32 cellular contexts compared by ENCODE assay signal in the genomic region with DNA sequence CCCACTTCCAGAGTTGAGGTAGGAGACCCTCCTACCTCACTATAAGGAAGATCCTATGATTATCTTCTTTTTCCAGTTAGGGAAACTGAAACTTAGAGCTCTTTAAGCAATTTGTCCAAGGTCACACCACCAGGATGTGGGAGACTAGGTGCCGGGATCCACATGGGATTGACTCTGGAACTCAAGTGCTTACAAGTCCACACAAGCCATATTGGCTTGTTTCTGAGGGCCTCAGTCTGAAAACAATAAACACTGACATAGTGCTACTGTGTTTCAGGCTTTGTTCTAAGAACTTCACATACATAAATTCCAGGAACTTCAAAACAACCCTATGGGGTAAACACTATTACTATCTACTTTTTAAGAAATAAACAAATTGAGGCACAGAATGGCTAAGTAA.
"Had no signal": no experiment of that assay in that cellular context is flagged by ENCODE, and none has a peak within 500 bp of the region (broad histone marks: within the 10 kb centered on the region; RNA-seq: fewer than 3 reads in every experiment).

No MANE protein-coding gene starts in this region.

- H3K4me3 ChIP-seq: ascending aorta, gastrocnemius medialis, heart left ventricle had no signal

- FAIRE-seq: colon had no signal

- H3K4me1 Mint-ChIP-seq: activated B cell treated with CpG ODN at 0.5 μM for 24 hours; activated naive CD4-positive, alpha-beta T cell treated with anti-CD3 and anti-CD28 coated beads, Interleukin-2, amount 10 ng/mL, durations not matched to agents 7 days and 5 days; activated naive CD8-positive, alpha-beta T cell treated with anti-CD3 and anti-CD28 coated beads, Interleukin-2, amount 10 ng/mL, durations not matched to agents 7 days and 5 days; T-helper 17 cell had no signal

- DNase-seq: activated B cell treated with CpG ODN at 0.5 μM for 24 hours; activated CD4-positive, alpha-beta T cell treated with anti-CD3 and anti-CD28 coated beads for 48 hours; activated CD4-positive, alpha-beta T cell treated with anti-CD3 and anti-CD28 coated beads, Interleukin-2, amount 50 U/mL, for 1 hour; activated CD4-positive, alpha-beta T cell treated with anti-CD3 and anti-CD28 coated beads, Interleukin-2, amount 50 U/mL, for 48 hours; activated CD8-positive, alpha-beta memory T cell treated with anti-CD3 and anti-CD28 coated beads for 24 hours; activated CD8-positive, alpha-beta T cell treated with anti-CD3 and anti-CD28 coated beads for 36 hours; activated effector memory CD4-positive, alpha-beta T cell treated with anti-CD3 and anti-CD28 coated beads, Interleukin-2, amount 50 U/mL, for 16 hours; activated naive CD4-positive, alpha-beta T cell treated with anti-CD3 and anti-CD28 coated beads, Interleukin-2, amount 10 ng/mL, durations not matched to agents 7 days and 5 days; activated naive CD8-positive, alpha-beta T cell treated with anti-CD3 and anti-CD28 coated beads, Interleukin-2, amount 10 ng/mL, durations not matched to agents 7 days and 5 days; activated T-cell treated with anti-CD3 and anti-CD28 coated beads, Interleukin-2, amount 50 U/mL, for 48 hours; caudate nucleus; cortex of kidney; dermis blood vessel endothelial cell; effector CD4-positive, alpha-beta T cell; effector memory CD8-positive, alpha-beta T cell; foreskin fibroblast; gastrocnemius medialis; glutamatergic neuron; heart left ventricle; T-helper 1 cell; T-helper 17 cell; T1000; WERI-Rb-1 had no signal

- H3K27ac ChIP-seq: ascending aorta, epithelial cell of prostate, gastrocnemius medialis, heart left ventricle, WERI-Rb-1 had no signal

- H3K9me3 ChIP-seq: ascending aorta, gastrocnemius medialis, heart left ventricle had no signal

- H3K27ac Mint-ChIP-seq: activated B cell treated with CpG ODN at 0.5 μM for 24 hours; activated CD8-positive, alpha-beta T cell treated with anti-CD3 and anti-CD28 coated beads for 36 hours; activated naive CD4-positive, alpha-beta T cell treated with anti-CD3 and anti-CD28 coated beads, Interleukin-2, amount 10 ng/mL, durations not matched to agents 7 days and 5 days; activated naive CD4-positive, alpha-beta T cell treated with anti-CD3 and anti-CD28 coated beads, Interleukin-2, amount 50 U/mL, for 72 hours; activated naive CD8-positive, alpha-beta T cell treated with anti-CD3 and anti-CD28 coated beads, Interleukin-2, amount 10 ng/mL, durations not matched to agents 7 days and 5 days; activated T-helper 1 cell treated with anti-CD3 and anti-CD28 coated beads, Interleukin-12 subunit alpha, Interleukin-12 subunit beta, Interleukin-2, Interleukin-4 antibody, amounts not matched to agents 30 ng/mL and 10 ng/mL and 1 ng/mL, durations not matched to agents 14 hours and 24 hours and 36 hours; activated T-helper 2 cell treated with anti-CD3 and anti-CD28 coated beads, Interferon-gamma antibody, Interleukin-2, Interleukin-4, amounts not matched to agents 10 μg/mL and 5 μg/mL and 100 μg/mL, durations not matched to agents 14 hours and 24 hours and 36 hours; brain; effector memory CD8-positive, alpha-beta T cell; T-helper 17 cell; T-helper 2 cell treated with Interferon-gamma antibody and Interleukin-4, amounts not matched to agents 5 μg/mL and 100 μg/mL, for 36 hours had no signal

- H3K4me1 ChIP-seq: ascending aorta, gastrocnemius medialis had no signal

- H3K36me3 ChIP-seq: ascending aorta, gastrocnemius medialis, heart left ventricle, WERI-Rb-1 had no signal

- H3K36me3 Mint-ChIP-seq: activated naive CD4-positive, alpha-beta T cell treated with anti-CD3 and anti-CD28 coated beads, Interleukin-2, amount 10 ng/mL, durations not matched to agents 7 days and 5 days; activated naive CD4-positive, alpha-beta T cell treated with anti-CD3 and anti-CD28 coated beads, Interleukin-2, amount 50 U/mL, for 72 hours; activated naive CD8-positive, alpha-beta T cell treated with anti-CD3 and anti-CD28 coated beads, Interleukin-2, amount 10 ng/mL, durations not matched to agents 7 days and 5 days; brain had no signal

- ATAC-seq: activated CD4-positive, CD25-positive, alpha-beta regulatory T cell treated with anti-CD3 and anti-CD28 coated beads, Interleukin-2, amount 50 U/mL, for 24 hours; activated CD8-positive, alpha-beta T cell treated with anti-CD3 and anti-CD28 coated beads for 36 hours; activated naive CD4-positive, alpha-beta T cell treated with anti-CD3 and anti-CD28 coated beads, Interleukin-2, amount 50 U/mL, for 72 hours; effector memory CD8-positive, alpha-beta T cell; gastrocnemius medialis; heart left ventricle; T-helper 17 cell had no signal

- H3K4me3 Mint-ChIP-seq: activated B cell treated with CpG ODN at 0.5 μM for 24 hours; activated CD8-positive, alpha-beta T cell treated with anti-CD3 and anti-CD28 coated beads for 36 hours; activated naive CD4-positive, alpha-beta T cell treated with anti-CD3 and anti-CD28 coated beads, Interleukin-2, amount 10 ng/mL, durations not matched to agents 7 days and 5 days; activated naive CD8-positive, alpha-beta T cell treated with anti-CD3 and anti-CD28 coated beads, Interleukin-2, amount 10 ng/mL, durations not matched to agents 7 days and 5 days; activated T-helper 1 cell treated with anti-CD3 and anti-CD28 coated beads, Interleukin-12 subunit alpha, Interleukin-12 subunit beta, Interleukin-2, Interleukin-4 antibody, amounts not matched to agents 30 ng/mL and 10 ng/mL and 1 ng/mL, durations not matched to agents 14 hours and 24 hours and 36 hours; brain; effector memory CD8-positive, alpha-beta T cell; T-helper 17 cell; T-helper 2 cell treated with Interferon-gamma antibody and Interleukin-4, amounts not matched to agents 5 μg/mL and 100 μg/mL, for 36 hours had no signal

- H3K9me3 Mint-ChIP-seq: activated B cell treated with CpG ODN at 0.5 μM for 24 hours; activated CD8-positive, alpha-beta T cell treated with anti-CD3 and anti-CD28 coated beads for 36 hours; activated naive CD4-positive, alpha-beta T cell treated with anti-CD3 and anti-CD28 coated beads, Interleukin-2, amount 10 ng/mL, durations not matched to agents 7 days and 5 days; activated naive CD4-positive, alpha-beta T cell treated with anti-CD3 and anti-CD28 coated beads, Interleukin-2, amount 50 U/mL, for 72 hours; activated naive CD8-positive, alpha-beta T cell treated with anti-CD3 and anti-CD28 coated beads, Interleukin-2, amount 10 ng/mL, durations not matched to agents 7 days and 5 days; activated T-helper 1 cell treated with anti-CD3 and anti-CD28 coated beads, Interleukin-12 subunit alpha, Interleukin-12 subunit beta, Interleukin-2, Interleukin-4 antibody, amounts not matched to agents 30 ng/mL and 10 ng/mL and 1 ng/mL, durations not matched to agents 14 hours and 24 hours and 36 hours; activated T-helper 2 cell treated with anti-CD3 and anti-CD28 coated beads, Interferon-gamma antibody, Interleukin-2, Interleukin-4, amounts not matched to agents 10 μg/mL and 5 μg/mL and 100 μg/mL, durations not matched to agents 14 hours and 24 hours and 36 hours; effector memory CD8-positive, alpha-beta T cell; T-helper 2 cell treated with Interferon-gamma antibody and Interleukin-4, amounts not matched to agents 5 μg/mL and 100 μg/mL, for 36 hours had no signal
